15 cellular contexts compared by ENCODE assay signal in genomic region chr13:111165189-111165588, GRCh38. TPM values are rescaled to one million over a fixed set of nuclear protein-coding genes. Genes with fewer than 3 reads are reported as not detected.
DNase-seq lines count a peak whose midpoint lies in the region; ATAC-seq and TF ChIP-seq lines count a peak whose summit lies in the region.
"Had no signal": no experiment of that assay in that cellular context is flagged by ENCODE, and none has a peak within 500 bp of the region (broad histone marks: within the 10 kb centered on the region; RNA-seq: fewer than 3 reads in every experiment).

No MANE protein-coding gene starts in this region.

- DNase-seq in gastrocnemius medialis (peak; percentile 92 to 96), PC-3 (no peak), AG20443 (ENCODE audit: low spot score) (no peak), kidney tubule cell (ENCODE audit: low spot score) (no peak)
- DNase-seq in activated naive CD4-positive, alpha-beta T cell treated with Interleukin-2 at 50 U/mL for 16 hours: no peak
- DNase-seq: activated CD8-positive, alpha-beta memory T cell treated with anti-CD3 and anti-CD28 coated beads for 24 hours; CD4-positive, alpha-beta T cell; mesenchymal stem cell; NCI-H2227 treated with DMSO at 0.1 percent for 48 hours had no signal

- TF ChIP-seq POLR2A in gastrocnemius medialis (IDR thresholded peaks at IDR 0.05): peak; percentile 38 to 42

- no peaks in the 10 kb centered on the region for H3K27me3 ChIP-seq in gastrocnemius medialis
- H3K27me3 ChIP-seq in PC-3 (ENCODE audit: low read length): no peaks in the 10 kb centered on the region

- no peak overlapping the region for H2AFZ ChIP-seq in PC-3 (ENCODE audit: low read length)
- H2AFZ ChIP-seq: parathyroid adenoma had no signal

- POLR2A ChIA-PET in PC-3 (lab: Charles Lee; ENCODE audit: unreplicated experiment): no interaction called here

- H3K9me2 ChIP-seq in PC-3 (replicated peaks; ENCODE audit: low read length): no peaks in the 10 kb centered on the region

- ATAC-seq in GM19025 (IDR thresholded peaks at IDR 0.05; ENCODE audit: low read depth, unreplicated experiment) (peak; percentile 10), GM21825 (IDR thresholded peaks at IDR 0.05; ENCODE audit: unreplicated experiment) (peak; percentile 8), HG03342 (IDR thresholded peaks at IDR 0.05; ENCODE audit: unreplicated experiment) (peak; percentile 32), gastrocnemius medialis (peak; percentile 95 to 99), PC-3 (no peak)
- ATAC-seq: activated naive CD4-positive, alpha-beta T cell treated with anti-CD3 and anti-CD28 coated beads, Interleukin-2, amount 50 U/mL, for 72 hours; esophagus mucosa had no signal

- CTCF ChIA-PET in PC-3 (lab: Charles Lee): interaction anchor here (0.6 kb wide), 1 partner anchor 32 kb away, joined by 4 read pairs; no protein-coding TSS in a partner anchor

- no TSS peak for BruUV-seq in PC-3 (replicated peaks; lab: Mats Ljungman, UMichigan)

- in situ Hi-C loops in gastrocnemius medialis (cut with MboI; ENCODE audit: low sequenced_read_pairs in 4 of 4): loop anchor here in 1 of 4 donors (10.0 kb wide), 1 partner anchor 50 kb away; no protein-coding TSS in a partner anchor

- H3K27ac ChIP-seq in gastrocnemius medialis (peak overlapping the region; percentile 85 to 93 (median 90)), PC-3 (ENCODE audit: low read length) (no peak overlapping the region)
- H3K27ac ChIP-seq: parathyroid adenoma had no signal

- H4K20me1 ChIP-seq in PC-3 (ENCODE audit: low read length): peaks cover under 1% of the 10 kb centered on the region; the same call in 1 of the 2 replicates

- peaks cover 89% of the 10 kb centered on the region for H3K79me2 ChIP-seq in PC-3 (ENCODE audit: low read length)

- H3K4me2 ChIP-seq in PC-3 (ENCODE audit: low read length): no peak overlapping the region

- H3K4me3 ChIP-seq in gastrocnemius medialis: peak overlapping the region in 1 of 4 donors; percentile 12
- H3K4me3 ChIP-seq in PC-3 (ENCODE audit: low read length): no peak overlapping the region

- TF ChIP-seq CTCF in gastrocnemius medialis (IDR thresholded peaks at IDR 0.05 in 4 of 5, conservative IDR thresholded peaks at IDR 0.05 in 1 of 5): no peak
- TF ChIP-seq CTCF in PC-3 (conservative IDR thresholded peaks at IDR 0.05; ENCODE audit: low read depth, low read length): no peak

- H3K9me3 ChIP-seq in gastrocnemius medialis (no peaks in the 10 kb centered on the region), PC-3 (ENCODE audit: low read length) (no peaks in the 10 kb centered on the region)

- H3K36me3 ChIP-seq in gastrocnemius medialis: no peaks in the 10 kb centered on the region
- H3K36me3 ChIP-seq in PC-3 (ENCODE audit: low read depth, low read length): no peaks in the 10 kb centered on the region; the same call in 1 of the 2 replicates

- no peaks in the 10 kb centered on the region for H3F3A ChIP-seq in PC-3 (ENCODE audit: low read length, unreplicated experiment)

- intact Hi-C loops in gastrocnemius medialis (cut with DNase I; ENCODE audit: low total_unique reads): no loop called here
- intact Hi-C loops in PC-3 (cut with micrococcal nuclease): no loop called here

- H3K4me1 ChIP-seq in gastrocnemius medialis (peaks cover 71 to 76% of the 10 kb centered on the region in 2 donors), PC-3 (ENCODE audit: insufficient read depth, low read length) (no peaks in the 10 kb centered on the region)

- H3K9ac ChIP-seq in PC-3 (ENCODE audit: low read length): no peak overlapping the region
- H3K9ac ChIP-seq: parathyroid adenoma had no signal

RNA-seq across cellular contexts. Expression of gene ARHGEF7, which starts 50.1 kb away (rescaled TPM):
- total RNA-seq in gastrocnemius medialis (10 to 100 TPM; 24.5 to 56.9 (median 31.3) TPM), PC-3 (2014; rRNA removed) (14.7 and 25.9 TPM in 2 replicates)

Comparison
In these comparisons a context has a peak if more than half of its experiments do, and no peak if none do; other contexts are left out.
1. DNase-seq: peak in gastrocnemius medialis (2 of 2); none in PC-3 (single experiment), AG20443 (single experiment), activated naive CD4-positive, alpha-beta T cell treated with Interleukin-2 at 50 U/mL for 16 hours (single experiment) and kidney tubule cell (single experiment).